ENCODE assay signal across 1 cellular context in the genomic region with DNA sequence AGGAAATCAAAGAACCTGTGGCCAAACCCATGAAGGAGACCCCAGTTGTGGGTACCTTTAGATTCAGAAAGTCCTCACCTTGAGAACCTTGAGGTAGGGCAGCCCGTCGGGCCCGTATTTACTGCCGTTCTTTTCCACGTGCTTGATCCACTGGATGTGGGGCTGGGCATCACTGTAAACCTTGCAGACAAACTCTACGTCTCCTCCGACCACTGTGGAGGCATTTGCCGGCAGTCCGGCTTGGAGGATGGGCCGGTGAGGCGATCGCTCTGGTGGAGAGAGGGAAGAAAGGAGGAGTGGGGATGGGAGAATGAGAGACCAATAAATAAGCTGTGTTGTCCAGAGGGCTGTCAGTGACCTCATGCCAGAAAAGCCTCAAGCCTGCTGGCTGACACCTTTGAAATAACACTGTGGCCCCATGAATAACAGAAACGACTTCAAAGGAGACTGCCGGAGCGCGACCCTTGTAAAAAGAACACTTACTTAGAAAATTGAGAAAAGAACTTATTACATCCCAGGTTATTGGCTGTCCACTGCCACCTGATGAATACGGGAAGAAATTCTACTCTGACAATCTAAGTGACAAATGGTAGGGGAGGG.
TF ChIP-seq lines count a peak whose summit lies in the region.

No MANE protein-coding gene starts in this region.

TF ChIP-seq in GM23338, 12 proteins besides CTCF, POLR2A, EP300 and RAD21 (continued from another document):
- TF ChIP-seq, protein P1, sequence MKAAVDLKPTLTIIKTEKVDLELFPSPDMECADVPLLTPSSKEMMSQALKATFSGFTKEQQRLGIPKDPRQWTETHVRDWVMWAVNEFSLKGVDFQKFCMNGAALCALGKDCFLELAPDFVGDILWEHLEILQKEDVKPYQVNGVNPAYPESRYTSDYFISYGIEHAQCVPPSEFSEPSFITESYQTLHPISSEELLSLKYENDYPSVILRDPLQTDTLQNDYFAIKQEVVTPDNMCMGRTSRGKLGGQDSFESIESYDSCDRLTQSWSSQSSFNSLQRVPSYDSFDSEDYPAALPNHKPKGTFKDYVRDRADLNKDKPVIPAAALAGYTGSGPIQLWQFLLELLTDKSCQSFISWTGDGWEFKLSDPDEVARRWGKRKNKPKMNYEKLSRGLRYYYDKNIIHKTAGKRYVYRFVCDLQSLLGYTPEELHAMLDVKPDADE (IDR thresholded peaks at IDR 0.05) = no peak
- TF ChIP-seq POLR2AphosphoS5 (IDR thresholded peaks at IDR 0.05; ENCODE audit: low read depth) = no peak
